In genomic region chr11:117143871-117144476, GRCh38 we compare ENCODE assay signal across 8 cellular contexts. TPM values are rescaled to one million over a fixed set of nuclear protein-coding genes. Genes with fewer than 3 reads are reported as not detected.
DNase-seq lines count a peak whose midpoint lies in the region; ATAC-seq and TF ChIP-seq lines count a peak whose summit lies in the region.

Gene PAFAH1B2 (plus strand): TSS chr11:117144287. CDS start chr11:117152448, 8,161 bp downstream.

- H3K27ac Mint-ChIP-seq in activated naive CD8-positive, alpha-beta T cell = peak within 1 kb of the TSS; percentile 97

- H3K27ac ChIP-seq in temporal lobe (ENCODE audit: low read depth, low read length) = peak within 1 kb of the TSS; percentile 90

- H3K4me1 Mint-ChIP-seq in activated naive CD8-positive, alpha-beta T cell (ENCODE audit: low read depth) = peaks cover 45% of the 10 kb centered on the region

- DNase-seq in GM12864 (ENCODE audit: low read depth) (peak; percentile 84), NCI-H1105 treated with DMSO at 0.1 percent for 48 hours (lab: John Stamatoyannopoulos, UW) (peak; percentile 94), SKM-1 treated with dmso at 0.1 percent for 144 hours (lab: John Stamatoyannopoulos, UW; ENCODE audit: unreplicated experiment) (peak; percentile 94), glomerular visceral epithelial cell (ENCODE audit: extremely low spot score) (peak; percentile 92), omental fat pad (ENCODE audit: low spot score) (peak; percentile 93)

- peak within 1 kb of the TSS; percentile 100 for H3K4me3 Mint-ChIP-seq in activated naive CD8-positive, alpha-beta T cell

- TF ChIP-seq CTCF in GM12864 (IDR thresholded peaks at IDR 0.05; ENCODE audit: low read depth, low read length, missing control alignments) (no peak), omental fat pad (IDR thresholded peaks at IDR 0.05) (no peak)

- ATAC-seq in HG02678 (IDR thresholded peaks at IDR 0.05; ENCODE audit: unreplicated experiment) = peak; percentile 97
- peak; percentile 94 for ATAC-seq in omental fat pad (ENCODE audit: low FRiP score)

- H3K36me3 Mint-ChIP-seq in activated naive CD8-positive, alpha-beta T cell = peaks cover 2% of the 10 kb centered on the region

- peak within 1 kb of the TSS; percentile 78 for H3K4me3 ChIP-seq in GM12864 (ENCODE audit: low read depth, low read length)

- peaks cover 6% of the 10 kb centered on the region for H3K27me3 Mint-ChIP-seq in activated naive CD8-positive, alpha-beta T cell

- no peaks in the 10 kb centered on the region for H3K9me3 Mint-ChIP-seq in activated naive CD8-positive, alpha-beta T cell (ENCODE audit: low read depth)

RNA-seq across cellular contexts. Expression of gene PAFAH1B2, which starts in this region (rescaled TPM):
- total RNA-seq in omental fat pad (100 to 1,000 TPM in 2 of 4 donors, 10 to 100 TPM in 2; 76.0 to 108 (median 98.6) TPM), temporal lobe (142 TPM)

Comparison
In these comparisons a context has a peak if more than half of its experiments do, and no peak if none do; other contexts are left out.
1. Peak in every context shown above with its lines: DNase-seq, ATAC-seq, H3K4me3 ChIP-seq and H3K27ac ChIP-seq.